8 cellular contexts compared by ENCODE assay signal in genomic region chr7:53350241-53350640, GRCh38.
DNase-seq lines count a peak whose midpoint lies in the region; ATAC-seq and TF ChIP-seq lines count a peak whose summit lies in the region.

No MANE protein-coding gene starts in this region.

- H3K9me3 ChIP-seq in right lobe of liver = no peaks in the 10 kb centered on the region
- no peaks in the 10 kb centered on the region for H3K9me3 ChIP-seq in gastroesophageal sphincter

- TF ChIP-seq POLR2A in right lobe of liver (IDR thresholded peaks at IDR 0.05) (no peak), GM18505 (IDR thresholded peaks at IDR 0.05; ENCODE audit: borderline replicate concordance, extremely low read depth, insufficient read depth, insufficient read length) (no peak), gastroesophageal sphincter (IDR thresholded peaks at IDR 0.05) (no peak)

- TF ChIP-seq CTCF in GM12865 (IDR thresholded peaks at IDR 0.05; ENCODE audit: insufficient read depth, low read depth, low read length, missing control alignments) (peak; percentile 21), right lobe of liver (IDR thresholded peaks at IDR 0.05) (peak; percentile 61 to 81 (median 74)), gastroesophageal sphincter (IDR thresholded peaks at IDR 0.05) (peak in 1 of 4 experiments; percentile 18)

- H3K27ac ChIP-seq in right lobe of liver (no peak overlapping the region), gastroesophageal sphincter (no peak overlapping the region)

- ATAC-seq in right lobe of liver = peak; percentile 83 to 89 (median 87)
- no peak for ATAC-seq in GM18505 (IDR thresholded peaks at IDR 0.05; ENCODE audit: unreplicated experiment)
- ATAC-seq in gastroesophageal sphincter = no peak
- ATAC-seq in HG03175 (IDR thresholded peaks at IDR 0.05; ENCODE audit: unreplicated experiment) = no peak

- H3K36me3 ChIP-seq in right lobe of liver (no peaks in the 10 kb centered on the region), gastroesophageal sphincter (no peaks in the 10 kb centered on the region)

- 10% methylated on average over 2 of the region's 2 CpGs for WGBS in right lobe of liver (ENCODE audit: insufficient coverage, low coverage, low lambda C conversion rate, missing lambda C conversion rate)
- 13% methylated on average over 1 of the region's 2 CpGs; no CpG with 5 or more reads in 1 of the 2 donors for WGBS in gastroesophageal sphincter (ENCODE audit: low coverage in 1 of 2), 2 donors

- H3K4me1 ChIP-seq in right lobe of liver (no peaks in the 10 kb centered on the region), gastroesophageal sphincter (no peaks in the 10 kb centered on the region)

- no peak for TF ChIP-seq EP300 in gastroesophageal sphincter (IDR thresholded peaks at IDR 0.05)

- no peak for DNase-seq in GM12865 (ENCODE audit: low read depth)
- peak; percentile 35 for DNase-seq in Jurkat, Clone E6-1 (ENCODE audit: low read depth, low spot score)
- DNase-seq in UCSD-AML1 (lab: John Stamatoyannopoulos, UW; ENCODE audit: unreplicated experiment) = peak; percentile 9
- DNase-seq in right lobe of liver = peak; percentile 59 to 66 (median 62)
- no peak for DNase-seq in cerebellar cortex (ENCODE audit: low spot score)

- H3K27me3 ChIP-seq in right lobe of liver = no peaks in the 10 kb centered on the region
- no peaks in the 10 kb centered on the region for H3K27me3 ChIP-seq in gastroesophageal sphincter

- intact Hi-C loops in right lobe of liver (cut with DNase I) = no loop called here

- H3K4me3 ChIP-seq in GM12865 (ENCODE audit: low read depth, low read length) = no peak overlapping the region
- no peak overlapping the region for H3K4me3 ChIP-seq in Jurkat, Clone E6-1 (ENCODE audit: low read length)
- no peak overlapping the region for H3K4me3 ChIP-seq in right lobe of liver
- no peak overlapping the region for H3K4me3 ChIP-seq in gastroesophageal sphincter

Comparison
In these comparisons a context has a peak if more than half of its experiments do, and no peak if none do; other contexts are left out.
1. DNase-seq: peak in Jurkat, Clone E6-1 (single experiment), UCSD-AML1 (single experiment) and right lobe of liver (3 of 3); none in GM12865 (single experiment) and cerebellar cortex (single experiment).
2. ATAC-seq: peak in right lobe of liver (4 of 4); none in GM18505 (single experiment), gastroesophageal sphincter (single experiment) and HG03175 (single experiment).